ENCODE assay signal across 9 cellular contexts in genomic region chr4:6673191-6673659, GRCh38. TPM values are rescaled to one million over a fixed set of nuclear protein-coding genes. Genes with fewer than 3 reads are reported as not detected.
DNase-seq lines count a peak whose midpoint lies in the region; ATAC-seq and TF ChIP-seq lines count a peak whose summit lies in the region.
"Not testable (repeated sequence)": the region's sequence is repeated elsewhere in the genome, so short reads cannot be mapped to it uniquely, and the experiment has no call there.
"Had no signal": no experiment of that assay in that cellular context is flagged by ENCODE, and none has a peak within 500 bp of the region (broad histone marks: within the 10 kb centered on the region; RNA-seq: fewer than 3 reads in every experiment).

No MANE protein-coding gene starts in this region.

- peaks cover 22% of the 10 kb centered on the region for H3K4me1 Mint-ChIP-seq in memory B cell

- in situ Hi-C loops in gastrocnemius medialis (cut with MboI; ENCODE audit: low sequenced_read_pairs in 4 of 4) = not testable (repeated sequence)

- ATAC-seq in memory B cell (ENCODE audit: low read depth); gastrocnemius medialis: not testable (repeated sequence)

- not testable (repeated sequence) for H3K9me3 Mint-ChIP-seq in memory B cell

- H3K4me3 ChIP-seq in GM06990 (replicated peaks; ENCODE audit: low read depth, low read length) = peak overlapping the region; percentile 79
- H3K4me3 ChIP-seq in WI38 (ENCODE audit: low read depth, low read length) = peak overlapping the region; percentile 73
- H3K4me3 ChIP-seq in ascending aorta = peak overlapping the region; percentile 93
- peak overlapping the region; percentile 51 for H3K4me3 ChIP-seq in fibroblast of mammary gland (ENCODE audit: control insufficient read depth, low read depth, low read length)
- peak overlapping the region; percentile 68 to 90 (median 72) for H3K4me3 ChIP-seq in gastrocnemius medialis
- H3K4me3 ChIP-seq in uterus = peak overlapping the region; percentile 46 to 89

- DNase-seq in GM06990 (ENCODE audit: extremely low read depth, insufficient read length); ascending aorta (ENCODE audit: low spot score in 2 of 2): not testable (repeated sequence)
- DNase-seq in NCI-H345 treated with DMSO at 0.1 percent for 48 hours (lab: John Stamatoyannopoulos, UW; ENCODE audit: unreplicated experiment) (peak; percentile 1), fibroblast of mammary gland (ENCODE audit: low read depth) (peak; percentile 34), memory B cell (ENCODE audit: low spot score in 2 of 2) (peak in 1 of 2 donors; percentile 9), gastrocnemius medialis (peak in 1 of 2 donors; percentile 39), uterus (peak in 1 of 2 donors; percentile 25)

- H3K9me3 ChIP-seq in ascending aorta, gastrocnemius medialis, uterus: not testable (repeated sequence)

- peak overlapping the region; percentile 92 for H3K4me3 Mint-ChIP-seq in memory B cell

- H3K27ac ChIP-seq in ascending aorta (peak overlapping the region; percentile 68 to 87), gastrocnemius medialis (peak overlapping the region; percentile 82 to 96 (median 89)), uterus (peak overlapping the region; percentile 85 to 88)

- TF ChIP-seq POLR2A in gastrocnemius medialis (IDR thresholded peaks at IDR 0.05); uterus (IDR thresholded peaks at IDR 0.05): not testable (repeated sequence)

- H3K27ac Mint-ChIP-seq in memory B cell = peak overlapping the region; percentile 95

- not testable (repeated sequence) for H3K36me3 ChIP-seq in GM06990 (ENCODE audit: control insufficient read depth, insufficient read depth, low read length); ascending aorta; gastrocnemius medialis; uterus

- intact Hi-C loops in ascending aorta (cut with DNase I) = loop anchor here (10.0 kb wide), 1 partner anchor 98 kb away; the partner anchor contains the start of gene MAN2B2
- intact Hi-C loops in gastrocnemius medialis (cut with DNase I; ENCODE audit: low total_unique reads); uterus (cut with DNase I; ENCODE audit: low total_unique reads): not testable (repeated sequence)

- H3K27me3 Mint-ChIP-seq in memory B cell = not testable (repeated sequence)

- TF ChIP-seq CTCF in GM06990 (IDR thresholded peaks at IDR 0.05; ENCODE audit: insufficient read depth, low read length, poor library complexity, severe bottlenecking); WI38 (IDR thresholded peaks at IDR 0.05; ENCODE audit: low read depth, low read length); ascending aorta (IDR thresholded peaks at IDR 0.05); fibroblast of mammary gland (conservative IDR thresholded peaks at IDR 0.05; ENCODE audit: control insufficient read depth, insufficient read depth, low read depth, low read length); gastrocnemius medialis (IDR thresholded peaks at IDR 0.05 in 4 of 5, conservative IDR thresholded peaks at IDR 0.05 in 1 of 5); uterus (IDR thresholded peaks at IDR 0.05): not testable (repeated sequence)

- not testable (repeated sequence) for H3K27me3 ChIP-seq in GM06990 (replicated peaks; ENCODE audit: control insufficient read depth, insufficient read depth, low read length); ascending aorta; gastrocnemius medialis; uterus

- H3K4me1 ChIP-seq in ascending aorta = peaks cover 14 to 26% of the 10 kb centered on the region in 2 donors
- H3K4me1 ChIP-seq in gastrocnemius medialis = peaks cover 27 to 33% of the 10 kb centered on the region in 2 donors
- H3K4me1 ChIP-seq in uterus = peaks cover 13 to 18% of the 10 kb centered on the region in 2 donors

- H3K36me3 Mint-ChIP-seq in memory B cell = peaks cover 16% of the 10 kb centered on the region

RNA-seq across cellular contexts. Expression of gene S100P, which starts 20.5 kb away (rescaled TPM):
- not detected for total RNA-seq in ascending aorta
- 1 to 10 TPM in 1 of 4 donors, not detected in 3; 1.2 TPM for total RNA-seq in gastrocnemius medialis
- 1 to 10 TPM in 1 of 4 donors, under 1 TPM in 1, not detected in 2; 0.26 to 1.3 TPM for total RNA-seq in uterus
- total RNA-seq: LHCN-M2 had no signal

RNA-seq across cellular contexts. Expression of gene MRFAP1, which starts 32.7 kb away (rescaled TPM):
- 109 TPM for total RNA-seq in ascending aorta
- 100 to 1,000 TPM; 180 to 281 (median 206) TPM for total RNA-seq in gastrocnemius medialis
- 100 to 1,000 TPM in 3 of 4 donors, 10 to 100 TPM in 1; 29.2 to 263 (median 174) TPM for total RNA-seq in uterus

RNA-seq across cellular contexts. Expression of gene MRFAP1L1, which starts 36.4 kb away (rescaled TPM):
- total RNA-seq in ascending aorta (34.1 TPM), gastrocnemius medialis (10 to 100 TPM; 43.8 to 54.6 (median 46.9) TPM), uterus (10 to 100 TPM; 56.9 to 99.9 (median 71.7) TPM)

RNA-seq across cellular contexts. Expression of gene BLOC1S4, which starts 42.7 kb away (rescaled TPM):
- 37.5 TPM for total RNA-seq in ascending aorta
- total RNA-seq in gastrocnemius medialis = 10 to 100 TPM; 15.7 to 25.7 (median 22.3) TPM
- 10 to 100 TPM in 2 of 4 donors, 1 to 10 TPM in 2; 8.5 to 26.6 (median 11.7) TPM for total RNA-seq in uterus
